In genomic region chr7:101818699-101819071, GRCh38 we compare ENCODE assay signal across 9 cellular contexts. TPM values are rescaled to one million over a fixed set of nuclear protein-coding genes. Genes with fewer than 3 reads are reported as not detected.
DNase-seq lines count a peak whose midpoint lies in the region; ATAC-seq and TF ChIP-seq lines count a peak whose summit lies in the region.
"Had no signal": no experiment of that assay in that cellular context is flagged by ENCODE, and none has a peak within 500 bp of the region (broad histone marks: within the 10 kb centered on the region; RNA-seq: fewer than 3 reads in every experiment).

No MANE protein-coding gene starts in this region.

- H3K4me3 Mint-ChIP-seq in chondrocyte (ENCODE audit: unreplicated experiment) (peak overlapping the region; percentile 76), mesothelial cell of epicardium (peak overlapping the region; percentile 81)

- H3K9me3 Mint-ChIP-seq in chondrocyte (ENCODE audit: low read depth) (no peaks in the 10 kb centered on the region), mesothelial cell of epicardium (no peaks in the 10 kb centered on the region)

- 79 to 85% methylated on average over 11 of the region's 11 CpGs for WGBS in heart right ventricle, 2 donors
- WGBS in spleen, 5 donors = 82 to 93% (median 89%) methylated on average over 11 of the region's 11 CpGs

- no peaks in the 10 kb centered on the region for H3K9me3 ChIP-seq in heart right ventricle
- H3K9me3 ChIP-seq in upper lobe of right lung = no peaks in the 10 kb centered on the region
- no peaks in the 10 kb centered on the region for H3K9me3 ChIP-seq in spleen

- no peaks in the 10 kb centered on the region for H3K36me3 Mint-ChIP-seq in chondrocyte (ENCODE audit: low read depth)
- H3K36me3 Mint-ChIP-seq in mesothelial cell of epicardium = no peaks in the 10 kb centered on the region

- peaks cover 0 to 5% (median 0%) of the 10 kb centered on the region in 9 donors for H3K36me3 ChIP-seq in heart right ventricle
- no peaks in the 10 kb centered on the region for H3K36me3 ChIP-seq in upper lobe of right lung
- no peaks in the 10 kb centered on the region for H3K36me3 ChIP-seq in spleen

- ATAC-seq in heart right ventricle = no peak
- ATAC-seq in Right ventricle myocardium superior (ENCODE audit: poor library complexity) = no peak
- ATAC-seq in upper lobe of right lung = no peak
- ATAC-seq: activated CD8-positive, alpha-beta T cell treated with anti-CD3 and anti-CD28 coated beads, Interleukin-2, amount 10 ng/mL, durations not matched to agents 7 days and 5 days had no signal

- peaks cover 51% of the 10 kb centered on the region for H3K4me1 Mint-ChIP-seq in chondrocyte (ENCODE audit: low read depth)
- H3K4me1 Mint-ChIP-seq in mesothelial cell of epicardium = peaks cover 54% of the 10 kb centered on the region

- intact Hi-C loops in heart right ventricle (cut with DNase I) = loop anchor here in 8 of 10 donors (5.0 to 10.0 kb wide), 12 partner anchors 39 to 419 kb away; no protein-coding TSS in a partner anchor
- intact Hi-C loops in Right ventricle myocardium superior (cut with DNase I) = loop anchor here (10.0 kb wide), 1 partner anchor 416 kb away; no protein-coding TSS in a partner anchor
- intact Hi-C loops in upper lobe of right lung (cut with DNase I) = loop anchor here (10.0 kb wide), 1 partner anchor 134 kb away; no protein-coding TSS in a partner anchor
- intact Hi-C loops in spleen (cut with DNase I; ENCODE audit: low total_unique reads) = loop anchor here (5.0 kb wide), 1 partner anchor 131 kb away; no protein-coding TSS in a partner anchor

- no peaks in the 10 kb centered on the region for H3K27me3 Mint-ChIP-seq in chondrocyte (ENCODE audit: low read depth)
- H3K27me3 Mint-ChIP-seq in mesothelial cell of epicardium (ENCODE audit: low read depth) = peaks cover 7% of the 10 kb centered on the region

- no peak for DNase-seq in heart right ventricle
- DNase-seq in Right ventricle myocardium superior = no peak
- DNase-seq in chondrocyte (ENCODE audit: low spot score) = no peak
- DNase-seq in mesothelial cell of epicardium (ENCODE audit: low spot score in 2 of 2, unreplicated experiment in 2 of 2) = no peak
- DNase-seq in upper lobe of right lung = no peak
- no peak for DNase-seq in cerebellar nuclear complex (lab: John Stamatoyannopoulos, UW)
- DNase-seq in spleen = no peak
- no peak for DNase-seq in stimulated activated CD4-positive, alpha-beta T cell treated with anti-CD3 and anti-CD28 coated beads, Interleukin-1b, Interleukin-23, amount 100 ng/mL, for 48 hours
- DNase-seq: activated CD8-positive, alpha-beta T cell treated with anti-CD3 and anti-CD28 coated beads, Interleukin-2, amount 10 ng/mL, durations not matched to agents 7 days and 5 days had no signal

- TF ChIP-seq CTCF in heart right ventricle (IDR thresholded peaks at IDR 0.05) (no peak), chondrocyte (IDR thresholded peaks at IDR 0.05) (no peak), mesothelial cell of epicardium (IDR thresholded peaks at IDR 0.05; ENCODE audit: unreplicated experiment) (no peak), upper lobe of right lung (IDR thresholded peaks at IDR 0.05) (no peak), spleen (IDR thresholded peaks at IDR 0.05 in 8 of 11, conservative IDR thresholded peaks at IDR 0.05 in 3 of 11) (no peak)

- H3K27ac ChIP-seq in heart right ventricle (peak overlapping the region in 7 of 10 donors; percentile 6 to 92 (median 83)), upper lobe of right lung (peak overlapping the region; percentile 39), spleen (peak overlapping the region in 4 of 8 donors; percentile 87 to 97 (median 94))

- H3K27ac Mint-ChIP-seq in chondrocyte (ENCODE audit: unreplicated experiment) = peak overlapping the region; percentile 28
- H3K27ac Mint-ChIP-seq in mesothelial cell of epicardium = peak overlapping the region; percentile 57
- H3K27ac Mint-ChIP-seq: activated CD8-positive, alpha-beta T cell treated with anti-CD3 and anti-CD28 coated beads, Interleukin-2, amount 10 ng/mL, durations not matched to agents 7 days and 5 days had no signal

- H3K27me3 ChIP-seq in heart right ventricle (no peaks in the 10 kb centered on the region), upper lobe of right lung (no peaks in the 10 kb centered on the region), spleen (replicated peaks in 1 of 7) (no peaks in the 10 kb centered on the region)

- TF ChIP-seq POLR2A in spleen (IDR thresholded peaks at IDR 0.05) = no peak

- peaks cover 5 to 63% (median 45%) of the 10 kb centered on the region in 9 donors for H3K4me1 ChIP-seq in heart right ventricle
- H3K4me1 ChIP-seq in upper lobe of right lung = peaks cover 26% of the 10 kb centered on the region
- peaks cover under 1 to 74% (median 42%) of the 10 kb centered on the region in 6 donors for H3K4me1 ChIP-seq in spleen

- H3K4me3 ChIP-seq in heart right ventricle = peak overlapping the region in 6 of 10 donors; percentile 6 to 90 (median 84)
- H3K4me3 ChIP-seq in upper lobe of right lung = peak overlapping the region; percentile 90
- H3K4me3 ChIP-seq in spleen = peak overlapping the region in 1 of 8 donors; percentile 96

RNA-seq across cellular contexts. Expression of gene CUX1, which starts 1.3 kb away (rescaled TPM):
- total RNA-seq in heart right ventricle (100 to 1,000 TPM in 9 of 10 donors, 10 to 100 TPM in 1; 97.3 to 176 (median 149) TPM), Right ventricle myocardium superior (97.4 TPM), chondrocyte (112 to 154 TPM (median 118 TPM) in 3 replicates), mesothelial cell of epicardium (152 to 158 TPM (median 152 TPM) in 3 replicates), upper lobe of right lung (132 TPM), spleen (10 to 100 TPM; 57.0 to 95.8 (median 66.6) TPM)
- polyA plus RNA-seq in heart right ventricle (10 to 100 TPM; 34.5 to 39.7 TPM), spleen (10 to 100 TPM in 2 of 3 donors, 1 to 10 TPM in 1; 9.1 to 15.2 (median 12.8) TPM)
